Comparison of ENCODE assay signal across 1 cellular context in genomic region chr5:14184725-14185124, GRCh38.
TF ChIP-seq lines count a peak whose summit lies in the region.

No MANE protein-coding gene starts in this region.

TF ChIP-seq in GM23338, 12 proteins besides CTCF, POLR2A, EP300 and RAD21 (continued from another document):
- no peak for TF ChIP-seq ZNF462 (CRISPR knock-in tag; IDR thresholded peaks at IDR 0.05)
- TF ChIP-seq EZH2phosphoT487 (IDR thresholded peaks at IDR 0.05; ENCODE audit: unreplicated experiment) = no peak
- no peak for TF ChIP-seq POLR2AphosphoS5 (IDR thresholded peaks at IDR 0.05; ENCODE audit: low read depth)
- TF ChIP-seq STAT1 (IDR thresholded peaks at IDR 0.05; ENCODE audit: unreplicated experiment) = no peak
- no peak for TF ChIP-seq ETS1 (IDR thresholded peaks at IDR 0.05)
- no peak for TF ChIP-seq EZH2 (IDR thresholded peaks at IDR 0.05; ENCODE audit: low read depth, unreplicated experiment)
- no peak for TF ChIP-seq NANOG (IDR thresholded peaks at IDR 0.05; ENCODE audit: borderline replicate concordance)
